In genomic region chr14:89915114-89915878, GRCh38 we compare ENCODE assay signal across 8 cellular contexts. TPM values are rescaled to one million over a fixed set of nuclear protein-coding genes. Genes with fewer than 3 reads are reported as not detected.
A peak's percentile ranks its signal among the peaks of the same experiment; 100 is the strongest.
DNase-seq lines count a peak whose midpoint lies in the region; ATAC-seq, FAIRE-seq and TF ChIP-seq lines count a peak whose summit lies in the region.

No MANE protein-coding gene starts in this region.

- no peaks in the 10 kb centered on the region; a peak in 1 of 5 replicates for H3K36me3 ChIP-seq in HepG2 (replicated peaks in 1 of 2; ENCODE audit: control insufficient read depth in 1 of 2, insufficient read depth in 2 of 2, low read length in 2 of 2)

- POLR2A ChIA-PET in HepG2 (lab: Yijun Ruan, JAX): no interaction called here

- TF ChIP-seq RAD21 in HepG2 (CRISPR knock-in tag; IDR thresholded peaks at IDR 0.05): peak; percentile 74

- in situ Hi-C loops in HepG2 (cut with HindIII; ENCODE audit: extremely low pct_ligation_motif_present, low pct_unique_long_range_greater_than_20kb): loop anchor here (25.0 kb wide), 2 partner anchors 503 to 678 kb away; partner anchors contain the start of gene FOXN3

- no peaks in the 10 kb centered on the region for H4K20me1 ChIP-seq in HepG2 (ENCODE audit: insufficient read depth, low read length)

- no peak for TF ChIP-seq POLR2A in HepG2 (IDR thresholded peaks at IDR 0.05; ENCODE audit: insufficient read depth in 1 of 2, low read depth in 2 of 2, low read length in 2 of 2)

- peak; percentile 43 for DNase-seq in AG20443 (ENCODE audit: low spot score)
- peak; percentile 44 for DNase-seq in NCI-H226
- DNase-seq in activated CD4-positive, CD25-positive, alpha-beta regulatory T cell treated with anti-CD3 and anti-CD28 coated beads, Interleukin-2, amount 50 U/mL, for 72 hours: peak; percentile 63
- DNase-seq in cerebellar cortex (ENCODE audit: low spot score): peak; percentile 84
- peak; percentile 59 for DNase-seq in HepG2 (ENCODE audit: low spot score)
- DNase-seq in stimulated activated CD4-positive, alpha-beta T cell treated with anti-CD3 and anti-CD28 coated beads, TNF-alpha, amount 100 ng/mL, for 4 hours (ENCODE audit: low read depth in 3 of 3): peak; percentile 23 to 26 (median 24)

- intact Hi-C loops in HepG2 (cut with micrococcal nuclease; ENCODE audit: unreplicated experiment): loop anchor here (1.0 to 10.0 kb wide), 4 partner anchors 140 to 875 kb away; no protein-coding TSS in a partner anchor

- no peak for TF ChIP-seq EP300 in HepG2 (IDR thresholded peaks at IDR 0.05; ENCODE audit: low read depth in 2 of 2, low read length in 2 of 2)
- no peak for TF ChIP-seq EP300 in HepG2 (CRISPR knock-in tag; IDR thresholded peaks at IDR 0.05; ENCODE audit: borderline replicate concordance)

- no peaks in the 10 kb centered on the region for H3K79me2 ChIP-seq in HepG2 (ENCODE audit: insufficient read depth, low read length)

- 18% methylated on average over 6 of the region's 6 CpGs for WGBS in HepG2 (ENCODE audit: low lambda C conversion rate)

- peak; percentile 58 for ATAC-seq in GM21390 (IDR thresholded peaks at IDR 0.05; ENCODE audit: unreplicated experiment)
- no peak for ATAC-seq in HepG2
- ATAC-seq in HG03469 (IDR thresholded peaks at IDR 0.05; ENCODE audit: unreplicated experiment): no peak

- H3K9me3 ChIP-seq in HepG2 (ENCODE audit: low read length): no peaks in the 10 kb centered on the region

- BruUV-seq in HepG2 (replicated peaks; lab: Mats Ljungman, UMichigan): no TSS peak

- H3K9ac ChIP-seq in HepG2 (ENCODE audit: insufficient read depth, low read depth, low read length): no peak overlapping the region

- CTCF ChIA-PET in HepG2 (lab: Yijun Ruan, JAX; ENCODE audit: low intra/inter-chr PET ratio, low total read pairs): interaction anchor here (0.7 to 1.3 kb wide), 2 partner anchors 875 to 889 kb away, joined by 3 to 7 read pairs; no protein-coding TSS in a partner anchor

- H3K4me2 ChIP-seq in HepG2 (ENCODE audit: low read depth, low read length): peak overlapping the region; percentile 28

- TF ChIP-seq CTCF in HepG2 (CRISPR knock-in tag; IDR thresholded peaks at IDR 0.05): peak; percentile 82

- no peak overlapping the region for H2AFZ ChIP-seq in HepG2 (ENCODE audit: low read length)

- no peaks in the 10 kb centered on the region for H3K27me3 ChIP-seq in HepG2 (ENCODE audit: control insufficient read depth in 1 of 2, insufficient read depth in 2 of 2, low read length in 2 of 2)

- peak overlapping the region; percentile 28 for H3K27ac ChIP-seq in HepG2 (ENCODE audit: extremely low read length, insufficient read depth, low read length)

- FAIRE-seq in HepG2 (lab: Jason Lieb, UNC): peak; percentile 60

- peak overlapping the region in 1 of 3 experiments; percentile 19; a peak in 1 of 6 replicates for H3K4me3 ChIP-seq in HepG2 (replicated peaks in 1 of 3; ENCODE audit: insufficient read depth in 1 of 3, low read depth in 2 of 3, low read length in 3 of 3)

- H3K4me1 ChIP-seq in HepG2 (ENCODE audit: insufficient read depth, low read length): peaks cover 38% of the 10 kb centered on the region

TF ChIP-seq in HepG2, 621 proteins besides CTCF, POLR2A, EP300 and RAD21 (continues in another document):
- TF ChIP-seq ZBTB34 (CRISPR knock-in tag; IDR thresholded peaks at IDR 0.05): no peak
- no peak for TF ChIP-seq SMYD3 (CRISPR knock-in tag; IDR thresholded peaks at IDR 0.05)
- peak; percentile 49; the same call in 1 of the 2 replicates for TF ChIP-seq CHD4 (IDR thresholded peaks at IDR 0.05; ENCODE audit: borderline replicate concordance, low read length)
- TF ChIP-seq ARID3A (IDR thresholded peaks at IDR 0.05; ENCODE audit: low read depth, low read length): peak; percentile 68
- TF ChIP-seq FOXA1 (IDR thresholded peaks at IDR 0.05): no peak
- no peak for TF ChIP-seq FOXA1 (CRISPR knock-in tag; IDR thresholded peaks at IDR 0.05)
- TF ChIP-seq CEBPB (IDR thresholded peaks at IDR 0.05; ENCODE audit: borderline replicate concordance, low read depth, low read length): peak; percentile 74
- no peak for TF ChIP-seq PHF5A (CRISPR knock-in tag; IDR thresholded peaks at IDR 0.05; ENCODE audit: low read depth, unreplicated experiment)
- TF ChIP-seq ZNF546 (CRISPR knock-in tag; conservative IDR thresholded peaks at IDR 0.05): no peak
- TF ChIP-seq ZNF3 (CRISPR knock-in tag; IDR thresholded peaks at IDR 0.05): no peak
- TF ChIP-seq SRSF9 (IDR thresholded peaks at IDR 0.05; ENCODE audit: borderline replicate concordance, insufficient read depth, low read depth, low read length, poor library complexity, severe bottlenecking): no peak
- TF ChIP-seq ZNF432 (CRISPR knock-in tag; IDR thresholded peaks at IDR 0.05; ENCODE audit: borderline replicate concordance): no peak

RNA-seq across cellular contexts. Expression of gene EFCAB11, which starts 39.2 kb away (rescaled TPM):
- 31.5 and 46.5 TPM in 2 replicates for total RNA-seq in HepG2 (2016; rRNA removed; fragmentation: Illumina TruSeq; extraction: Trizol)
- 14.8 and 18.7 TPM in 2 replicates for total RNA-seq in HepG2 (2016; cell fraction: cytosol; rRNA removed; fragmentation: Illumina TruSeq; extraction: Trizol; ENCODE audit: low read depth)
- 31.3 and 47.3 TPM in 2 replicates for total RNA-seq in HepG2 (2016; cell fraction: insoluble cytoplasmic fraction; rRNA removed; fragmentation: Illumina TruSeq; extraction: Trizol)
- 12.9 and 13.7 TPM in 2 replicates for total RNA-seq in HepG2 (2016; cell fraction: membrane; rRNA removed; fragmentation: Illumina TruSeq; extraction: Trizol)
- total RNA-seq in HepG2 (2016; cell fraction: nucleus; rRNA removed; fragmentation: Illumina TruSeq; extraction: Trizol): 19.0 and 21.0 TPM in 2 replicates
- polyA plus RNA-seq in HepG2 (2011; rRNA removed): 4.6 and 8.2 TPM in 2 replicates
- 2.3 and 3.5 TPM in 2 replicates for polyA plus RNA-seq in HepG2 (2011; cell fraction: cytosol; rRNA removed)
- 1.2 and 1.6 TPM in 2 replicates for polyA plus RNA-seq in HepG2 (2011; cell fraction: nucleus; rRNA removed)
- 5.6 and 15.0 TPM in 2 replicates for polyA plus RNA-seq in HepG2 (2012)
- 11.9 and 16.6 TPM in 2 replicates for polyA plus RNA-seq in HepG2 (2016; cell fraction: cytosol; fragmentation: Illumina TruSeq; extraction: Trizol; ENCODE audit: low read depth)
- polyA plus RNA-seq in HepG2 (2016; cell fraction: insoluble cytoplasmic fraction; fragmentation: Illumina TruSeq; extraction: Trizol; ENCODE audit: low read depth): 46.2 and 47.9 TPM in 2 replicates
- 14.1 and 16.6 TPM in 2 replicates for polyA plus RNA-seq in HepG2 (2016; cell fraction: membrane; fragmentation: Illumina TruSeq; extraction: Trizol; ENCODE audit: low read depth)
- 17.2 and 19.3 TPM in 2 replicates for polyA plus RNA-seq in HepG2 (2016; cell fraction: nucleus; fragmentation: Illumina TruSeq; extraction: Trizol; ENCODE audit: insufficient read depth, low read depth)
- polyA minus RNA-seq in HepG2 (2011; rRNA and poly(A)+ RNA removed; ENCODE audit: low replicate concordance): 4.0 and 7.4 TPM in 2 replicates
- polyA minus RNA-seq in HepG2 (2011; cell fraction: cytosol; rRNA and poly(A)+ RNA removed): 2.3 and 3.3 TPM in 2 replicates
- 9.8 and 12.6 TPM in 2 replicates for polyA minus RNA-seq in HepG2 (2011; cell fraction: nucleus; rRNA and poly(A)+ RNA removed)

RNA-seq across cellular contexts. Expression of gene TDP1, which starts 40.4 kb away (rescaled TPM):
- total RNA-seq in HepG2 (2016; rRNA removed; fragmentation: Illumina TruSeq; extraction: Trizol): 31.2 and 33.6 TPM in 2 replicates
- 11.5 and 12.2 TPM in 2 replicates for total RNA-seq in HepG2 (2016; cell fraction: cytosol; rRNA removed; fragmentation: Illumina TruSeq; extraction: Trizol; ENCODE audit: low read depth)
- 31.8 and 36.0 TPM in 2 replicates for total RNA-seq in HepG2 (2016; cell fraction: insoluble cytoplasmic fraction; rRNA removed; fragmentation: Illumina TruSeq; extraction: Trizol)
- total RNA-seq in HepG2 (2016; cell fraction: membrane; rRNA removed; fragmentation: Illumina TruSeq; extraction: Trizol): 18.3 and 22.5 TPM in 2 replicates
- total RNA-seq in HepG2 (2016; cell fraction: nucleus; rRNA removed; fragmentation: Illumina TruSeq; extraction: Trizol): 26.6 and 30.6 TPM in 2 replicates
- polyA plus RNA-seq in HepG2 (2011; rRNA removed): 13.6 and 16.4 TPM in 2 replicates
- polyA plus RNA-seq in HepG2 (2011; cell fraction: cytosol; rRNA removed): 13.0 and 13.1 TPM in 2 replicates
- 12.2 and 16.4 TPM in 2 replicates for polyA plus RNA-seq in HepG2 (2011; cell fraction: nucleus; rRNA removed)
- 10.0 and 12.9 TPM in 2 replicates for polyA plus RNA-seq in HepG2 (2012)
- 4.6 and 7.3 TPM in 2 replicates for polyA plus RNA-seq in HepG2 (2016; cell fraction: cytosol; fragmentation: Illumina TruSeq; extraction: Trizol; ENCODE audit: low read depth)
- 29.7 and 30.3 TPM in 2 replicates for polyA plus RNA-seq in HepG2 (2016; cell fraction: insoluble cytoplasmic fraction; fragmentation: Illumina TruSeq; extraction: Trizol; ENCODE audit: low read depth)
- polyA plus RNA-seq in HepG2 (2016; cell fraction: membrane; fragmentation: Illumina TruSeq; extraction: Trizol; ENCODE audit: low read depth): 12.8 and 13.0 TPM in 2 replicates
- 20.5 and 23.6 TPM in 2 replicates for polyA plus RNA-seq in HepG2 (2016; cell fraction: nucleus; fragmentation: Illumina TruSeq; extraction: Trizol; ENCODE audit: insufficient read depth, low read depth)
- 16.8 and 72.0 TPM in 2 replicates for polyA minus RNA-seq in HepG2 (2011; rRNA and poly(A)+ RNA removed; ENCODE audit: low replicate concordance)
- polyA minus RNA-seq in HepG2 (2011; cell fraction: cytosol; rRNA and poly(A)+ RNA removed): 12.2 and 16.0 TPM in 2 replicates
- 34.9 and 39.3 TPM in 2 replicates for polyA minus RNA-seq in HepG2 (2011; cell fraction: nucleus; rRNA and poly(A)+ RNA removed)

Comparison
In these comparisons a context has a peak if more than half of its experiments do, and no peak if none do; other contexts are left out.
1. DNase-seq: peak in every context shown above with its lines; median percentile 84 in cerebellar cortex; 63 in activated CD4-positive, CD25-positive, alpha-beta regulatory T cell treated with anti-CD3 and anti-CD28 coated beads, Interleukin-2, amount 50 U/mL, for 72 hours; 59 in HepG2; 44 in NCI-H226; 43 in AG20443; 24 in stimulated activated CD4-positive, alpha-beta T cell treated with anti-CD3 and anti-CD28 coated beads, TNF-alpha, amount 100 ng/mL, for 4 hours.